ENCODE assay signal across 21 cellular contexts in the genomic region with DNA sequence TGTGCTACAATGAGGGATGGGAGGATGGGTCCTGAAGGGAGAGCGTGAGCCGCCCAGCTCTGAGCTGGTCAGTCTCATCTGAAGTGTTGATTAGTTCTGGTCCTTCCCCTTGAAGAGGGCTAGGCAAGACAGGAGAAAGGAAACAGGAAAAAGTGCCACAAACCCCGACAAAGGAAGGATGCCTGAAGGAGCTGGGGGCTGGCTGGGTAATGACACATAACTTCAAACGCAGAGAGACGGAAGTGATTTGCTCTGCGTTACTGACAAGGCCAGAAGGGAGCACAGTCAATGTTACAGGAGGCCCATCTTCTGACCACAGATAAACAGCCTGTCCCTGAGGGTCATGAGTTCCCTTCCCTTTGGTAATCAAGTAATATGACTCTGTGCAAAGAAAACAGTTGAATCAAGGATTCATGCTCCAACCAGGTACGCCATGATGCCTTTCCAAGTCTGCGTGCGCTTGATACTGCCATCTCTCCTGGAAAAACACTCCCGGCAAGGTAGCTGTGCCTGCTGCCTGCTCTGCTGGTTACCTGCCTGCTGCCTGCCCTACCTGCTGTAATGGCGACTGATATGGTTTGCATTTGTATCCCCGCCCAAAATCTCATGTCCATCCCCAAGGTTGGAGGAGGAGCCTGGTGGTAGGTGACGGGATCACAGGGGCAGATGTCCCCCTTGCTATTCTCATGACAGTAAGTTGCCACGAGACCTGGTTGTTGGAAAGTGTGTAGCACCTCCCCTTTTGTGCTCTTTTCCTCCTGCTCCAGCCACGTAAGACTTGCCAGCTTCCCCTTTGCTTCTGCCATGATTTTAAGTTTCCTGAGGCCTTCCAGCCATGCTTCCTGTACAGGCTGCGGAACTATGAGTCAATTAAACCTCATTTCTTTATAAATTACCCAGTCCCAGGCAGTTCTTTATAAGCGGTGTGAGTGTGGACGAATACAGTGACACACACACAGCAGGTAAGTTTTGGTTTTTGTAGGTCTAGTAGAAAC. TPM values are rescaled to one million over a fixed set of nuclear protein-coding genes. Genes with fewer than 3 reads are reported as not detected.
A peak's percentile ranks its signal among the peaks of the same experiment; 100 is the strongest.
DNase-seq lines count a peak whose midpoint lies in the region; ATAC-seq, FAIRE-seq and TF ChIP-seq lines count a peak whose summit lies in the region.
"Had no signal": no experiment of that assay in that cellular context is flagged by ENCODE, and none has a peak within 500 bp of the region (broad histone marks: within the 10 kb centered on the region; RNA-seq: fewer than 3 reads in every experiment).

No MANE protein-coding gene starts in this region.

- no peak overlapping the region for H3K23ac ChIP-seq in H1 (ENCODE audit: insufficient read length)

- no peak overlapping the region for H4K91ac ChIP-seq in H1 (replicated peaks; ENCODE audit: insufficient read length, low read length)

- CTCF ChIA-PET in H1 (lab: Charles Lee; ENCODE audit: partially characterized antibody) = interaction anchor here (0.7 to 1.4 kb wide), 2 partner anchors 13 to 222 kb away, joined by 3 to 4 read pairs; no protein-coding TSS in a partner anchor

- H3K9ac ChIP-seq in H1 (replicated peaks in 1 of 4; ENCODE audit: extremely low read depth in 1 of 4, low read depth in 3 of 4, low read length in 3 of 4) = no peak overlapping the region; a peak in 1 of 7 replicates

- H4K20me1 ChIP-seq in H1 (replicated peaks in 1 of 2; ENCODE audit: control insufficient read depth in 1 of 2, insufficient read depth in 2 of 2, low read length in 2 of 2) = peaks cover 0 to 13% of the 10 kb centered on the region in 2 experiments

- DNase-seq in H1 (ENCODE audit: low read depth in 1 of 2, low spot score in 2 of 2) (no peak), neural crest cell (ENCODE audit: low read depth, low spot score) (no peak), tibial nerve (ENCODE audit: low spot score in 2 of 2) (no peak), ACHN (no peak)
- DNase-seq: activated CD4-positive, CD25-positive, alpha-beta regulatory T cell treated with anti-CD3 and anti-CD28 coated beads, Interleukin-2, amount 50 U/mL, for 72 hours; activated CD8-positive, alpha-beta memory T cell treated with anti-CD3 and anti-CD28 coated beads, Interleukin-2, amount 50 U/mL, for 4 hours; COR-L47; hypothalamus; kidney glomerular epithelial cell; NCI-H1105; NCI-H2081 treated with DMSO at 0.1 percent for 48 hours; NCI-H524 treated with DMSO at 0.1 percent for 48 hours; Right ventricle myocardium superior; stimulated activated CD4-positive, alpha-beta T cell treated with anti-CD3 and anti-CD28 coated beads, Interleukin-15, amount 100 ng/mL, for 24 hours; stimulated activated naive B cell treated with anti-CD40 and anti-IgM and Interleukin-4, amounts not matched to agents 10 μg/mL and 1 μg/mL and 100 μg/mL, for 72 hours; T-helper 2 cell had no signal

- no peak for FAIRE-seq in H1 (lab: Jason Lieb, UNC)
- FAIRE-seq: endometrium had no signal

- peak; percentile 13; the same call in 1 of the 3 replicates for TF ChIP-seq CTCF in GM12872 (IDR thresholded peaks at IDR 0.05; ENCODE audit: insufficient read depth, low read depth, low read length)
- TF ChIP-seq CTCF in H1 (IDR thresholded peaks at IDR 0.05; ENCODE audit: control extremely low read depth in 1 of 3, insufficient read depth in 1 of 3, low read depth in 1 of 3, low read length in 3 of 3) = peak in 2 of 3 experiments; percentile 23 to 32; a peak in 2 of 4 replicates
- TF ChIP-seq CTCF in neural crest cell (conservative IDR thresholded peaks at IDR 0.05) = no peak
- no peak for TF ChIP-seq CTCF in tibial nerve (IDR thresholded peaks at IDR 0.05)

- no peaks in the 10 kb centered on the region for H3K27me3 Mint-ChIP-seq in neural crest cell (ENCODE audit: low read depth)

- H3K18ac ChIP-seq in H1 (ENCODE audit: extremely low read depth, low read length) = no peak overlapping the region

- H3K27ac ChIP-seq in H1 (ENCODE audit: low read depth, low read length) (no peak overlapping the region), tibial nerve (no peak overlapping the region)

- no peak overlapping the region for H4K5ac ChIP-seq in H1 (ENCODE audit: insufficient read length, low read depth, low read length)

- peaks cover 3% of the 10 kb centered on the region for H3K36me3 Mint-ChIP-seq in neural crest cell (ENCODE audit: low read depth)
- H3K36me3 Mint-ChIP-seq: stimulated activated naive B cell treated with anti-CD40 and anti-IgM and Interleukin-4, amounts not matched to agents 10 μg/mL and 1 μg/mL and 100 μg/mL, for 72 hours had no signal

- POLR2A ChIA-PET in H1 (lab: Charles Lee; ENCODE audit: partially characterized antibody) = interaction anchor here (1.2 kb wide), 1 partner anchor 66 kb away, joined by 3 read pairs; no protein-coding TSS in a partner anchor

- TF ChIP-seq POLR2A in H1 (IDR thresholded peaks at IDR 0.05; ENCODE audit: control extremely low read depth in 1 of 2, low read depth in 2 of 2, low read length in 2 of 2) (peak in 1 of 2 experiments; percentile 30; a peak in 1 of 3 replicates), tibial nerve (IDR thresholded peaks at IDR 0.05) (no peak)

- H3K9me3 Mint-ChIP-seq in neural crest cell = no peaks in the 10 kb centered on the region
- H3K9me3 Mint-ChIP-seq: stimulated activated naive B cell treated with anti-CD40 and anti-IgM and Interleukin-4, amounts not matched to agents 10 μg/mL and 1 μg/mL and 100 μg/mL, for 72 hours had no signal

- no peak overlapping the region for H2BK12ac ChIP-seq in H1 (ENCODE audit: low read depth, low read length)

- TF ChIP-seq RAD21 in H1 (IDR thresholded peaks at IDR 0.05 in 1 of 2, conservative IDR thresholded peaks at IDR 0.05 in 1 of 2; ENCODE audit: low read depth in 2 of 2, low read length in 2 of 2) = no peak; a peak in 1 of 4 replicates

- WGBS in H1 (ENCODE audit: extremely low coverage in 1 of 2, insufficient coverage in 1 of 2, insufficient read length in 1 of 2, insufficient replicate concordance in 2 of 2, low coverage in 1 of 2, low lambda C conversion rate in 2 of 2, missing lambda C conversion rate in 1 of 2), 2 experiments = 93% methylated on average over 18 of the region's 18 CpGs; no CpG with 5 or more reads in 1 of the 2 experiments
- WGBS in tibial nerve, 2 donors = 87 to 88% methylated on average over 18 of the region's 18 CpGs

- 0 out of 2 replicates have a peak overlapping the region, but pooled peaks have one; percentile 42 for H2BK5ac ChIP-seq in H1 (ENCODE audit: low read depth, low read length)

- TF ChIP-seq EP300 in H1 (IDR thresholded peaks at IDR 0.05; ENCODE audit: borderline replicate concordance in 1 of 2, low read depth in 2 of 2, low read length in 2 of 2) (no peak), tibial nerve (IDR thresholded peaks at IDR 0.05) (no peak)

- no peak for ATAC-seq in esophagus mucosa
- ATAC-seq: stimulated activated naive B cell treated with anti-CD40 and anti-IgM and Interleukin-4, amounts not matched to agents 10 μg/mL and 1 μg/mL and 100 μg/mL, for 72 hours had no signal

- H3K36me3 ChIP-seq in H1 (ENCODE audit: control insufficient read depth in 2 of 4, insufficient read depth in 4 of 4, low read length in 3 of 4) (peaks cover 0 to 6% (median 0%) of the 10 kb centered on the region in 4 experiments; a peak in 1 of 8 replicates), tibial nerve (peaks cover 0 to 7% (median 0%) of the 10 kb centered on the region in 3 donors)
- H3K36me3 ChIP-seq: ascending aorta had no signal

- no peak overlapping the region for H3K56ac ChIP-seq in H1 (replicated peaks; ENCODE audit: insufficient read length, low read depth, low read length)

- no peak overlapping the region for H2BK120ac ChIP-seq in H1 (replicated peaks; ENCODE audit: low read depth, low read length)

- H3K27me3 ChIP-seq in H1 (replicated peaks in 1 of 4; ENCODE audit: control insufficient read depth in 3 of 4, extremely low read depth in 1 of 4, insufficient read depth in 3 of 4, low read length in 3 of 4) (no peaks in the 10 kb centered on the region), tibial nerve (no peaks in the 10 kb centered on the region)
- H3K27me3 ChIP-seq: ascending aorta had no signal

- H3K4ac ChIP-seq in H1 (replicated peaks; ENCODE audit: insufficient read length, low read depth, low read length) = no peak overlapping the region

- H4K8ac ChIP-seq in H1 (ENCODE audit: extremely low read depth, insufficient read depth, low read length) = no peak overlapping the region

- in situ Hi-C loops in ACHN (cut with HindIII; ENCODE audit: low pct_ligation_motif_present, low pct_unique_long_range_greater_than_20kb, low sequenced_read_pairs) = no loop called here

- H3K79me1 ChIP-seq in H1 (ENCODE audit: low read depth, low read length) = peaks cover 26% of the 10 kb centered on the region

- peaks cover 2 to 3% (median 2%) of the 10 kb centered on the region in 4 experiments; a peak in 2 of 7 replicates for H3K4me1 ChIP-seq in H1 (replicated peaks in 1 of 4; ENCODE audit: control insufficient read depth in 3 of 4, insufficient read depth in 4 of 4, low read length in 3 of 4)
- peaks cover 0 to 27% (median 8%) of the 10 kb centered on the region in 4 donors for H3K4me1 ChIP-seq in tibial nerve

- H3K4me2 ChIP-seq in H1 (ENCODE audit: insufficient read depth in 1 of 2, low read depth in 2 of 2, low read length in 2 of 2) = no peak overlapping the region

- no peak overlapping the region for H2BK20ac ChIP-seq in H1 (ENCODE audit: low read length)

- H3K79me2 ChIP-seq in H1 (ENCODE audit: control insufficient read depth in 1 of 2, insufficient read depth in 2 of 2, low read length in 2 of 2) = peaks cover 0 to 75% of the 10 kb centered on the region in 2 experiments; a peak in 3 of 4 replicates

- H2BK15ac ChIP-seq in H1 (ENCODE audit: low read length) = no peak overlapping the region

- H3K9me3 ChIP-seq in H1 (ENCODE audit: insufficient read depth in 2 of 2, low read depth in 1 of 2, low read length in 1 of 2) = no peaks in the 10 kb centered on the region
- H3K9me3 ChIP-seq in tibial nerve = no peaks in the 10 kb centered on the region
- H3K9me3 ChIP-seq: ascending aorta had no signal

- peak overlapping the region; percentile 13 for H3K27ac Mint-ChIP-seq in neural crest cell (ENCODE audit: unreplicated experiment)
- H3K27ac Mint-ChIP-seq: stimulated activated naive B cell treated with anti-CD40 and anti-IgM and Interleukin-4, amounts not matched to agents 10 μg/mL and 1 μg/mL and 100 μg/mL, for 72 hours had no signal

- no peak overlapping the region for H3K4me3 ChIP-seq in H1 (ENCODE audit: extremely low read depth in 1 of 4, insufficient read depth in 2 of 4, low read depth in 3 of 4, low read length in 4 of 4)
- no peak overlapping the region for H3K4me3 ChIP-seq in tibial nerve
- H3K4me3 ChIP-seq: ascending aorta had no signal

- H2AFZ ChIP-seq in H1 (ENCODE audit: low read length) = no peak overlapping the region

- H3K4me1 Mint-ChIP-seq in neural crest cell = peaks cover 38% of the 10 kb centered on the region

- H2AK5ac ChIP-seq in H1 (ENCODE audit: low read depth, low read length) = no peak overlapping the region

- no peaks in the 10 kb centered on the region for H3K23me2 ChIP-seq in H1 (ENCODE audit: low read depth, low read length)

- H3K4me3 Mint-ChIP-seq in neural crest cell = no peak overlapping the region
- H3K4me3 Mint-ChIP-seq: stimulated activated naive B cell treated with anti-CD40 and anti-IgM and Interleukin-4, amounts not matched to agents 10 μg/mL and 1 μg/mL and 100 μg/mL, for 72 hours had no signal

- H3K14ac ChIP-seq in H1 (ENCODE audit: insufficient read length) = no peak overlapping the region

RNA-seq across cellular contexts. Expression of a gene that starts 57.9 kb away (rescaled TPM):
- polyA plus RNA-seq in PFSK-1 (2012; ENCODE audit: insufficient read length, low read depth) = 75.2 TPM
- 92.6 and 97.0 TPM in 2 replicates for total RNA-seq in H1 (2021; fragmentation: NEBNext Ultra II Directional; extraction: Animal tissue kit (Norgen Biotek cat#: 25700))
- polyA plus RNA-seq in H1 (2011; rRNA removed) = 35.7 TPM in 2 replicates
- polyA plus RNA-seq in H1 (2011; cell fraction: cytosol; rRNA removed) = 32.1 TPM
- 65.7 TPM for polyA plus RNA-seq in H1 (2011; cell fraction: nucleus; rRNA removed)
- polyA plus RNA-seq in H1 (2012, experiment 1 of 2) = 66.8 to 75.8 TPM (median 74.0 TPM) in 4 replicates
- polyA plus RNA-seq in H1 (2012, experiment 2 of 2) = 36.3 TPM
- 32.9 TPM for polyA plus RNA-seq in H1 (2013, experiment 1 of 2)
- polyA plus RNA-seq in H1 (2013, experiment 2 of 2) = 33.9 TPM
- 74.5 and 77.8 TPM in 2 replicates for polyA minus RNA-seq in H1 (2011; rRNA and poly(A)+ RNA removed)
- polyA minus RNA-seq in H1 (2011; cell fraction: cytosol; rRNA and poly(A)+ RNA removed) = 60.0 TPM
- polyA minus RNA-seq in H1 (2011; cell fraction: nucleus; rRNA and poly(A)+ RNA removed) = 111 TPM
- 86.0 and 93.0 TPM in 2 replicates for total RNA-seq in neural crest cell
- 14.2 TPM for total RNA-seq in esophagus mucosa
- total RNA-seq in tibial nerve = 10 to 100 TPM; 34.1 to 73.9 (median 56.0) TPM

Comparison
In these comparisons a context has a peak if more than half of its experiments do, and no peak if none do; other contexts are left out.
1. CTCF ChIP-seq: peak in GM12872 (single experiment) and H1 (2 of 3); none in neural crest cell (single experiment) and tibial nerve (0 of 5).